ENCODE assay signal across 25 cellular contexts in genomic region chr1:51512120-51512519, GRCh38. TPM values are rescaled to one million over a fixed set of nuclear protein-coding genes. Genes with fewer than 3 reads are reported as not detected.
DNase-seq lines count a peak whose midpoint lies in the region; ATAC-seq, FAIRE-seq and TF ChIP-seq lines count a peak whose summit lies in the region.
"Had no signal": no experiment of that assay in that cellular context is flagged by ENCODE, and none has a peak within 500 bp of the region (broad histone marks: within the 10 kb centered on the region; RNA-seq: fewer than 3 reads in every experiment).

No MANE protein-coding gene starts in this region.

- H3K27me3 Mint-ChIP-seq in memory B cell = no peaks in the 10 kb centered on the region
- H3K27me3 Mint-ChIP-seq: activated CD4-positive, alpha-beta memory T cell treated with anti-CD3 and anti-CD28 coated beads, Interleukin-2, amount 10 ng/mL, durations not matched to agents 7 days and 5 days; stimulated activated memory B cell treated with anti-CD40 and anti-IgM and Interleukin-4, amounts not matched to agents 10 μg/mL and 1 μg/mL and 100 μg/mL, for 72 hours had no signal

- no peak for DNase-seq in H54 (ENCODE audit: insufficient read length, low spot score)
- DNase-seq in memory B cell (ENCODE audit: low spot score in 2 of 2) = no peak
- no peak for DNase-seq in GM03348 (ENCODE audit: low spot score)
- no peak for DNase-seq in esophagus muscularis mucosa (ENCODE audit: extremely low spot score)
- DNase-seq: activated CD4-positive, alpha-beta memory T cell treated with anti-CD3 and anti-CD28 coated beads, Interleukin-2, amount 10 ng/mL, durations not matched to agents 7 days and 5 days; activated naive CD4-positive, alpha-beta T cell; brain microvascular endothelial cell; DMS153; effector CD8-positive, alpha-beta T cell; erythroblast; foreskin keratinocyte; GF-D8; hypothalamus; NCI-H1436 treated with DMSO at 0.1 percent for 48 hours; NCI-H2107; nephron progenitor cell; ovary; SHP77; stimulated activated CD4-positive, alpha-beta T cell treated with anti-CD3 and anti-CD28 coated beads, Interleukin-2, amount 100 ng/mL, for 48 hours; SW 1271; testis had no signal

- peaks cover 38% of the 10 kb centered on the region for H3F3A ChIP-seq in DOHH2 (ENCODE audit: control insufficient read depth, insufficient read depth)

- H3K9ac ChIP-seq in OCI-LY3 (ENCODE audit: low read length) = no peak overlapping the region

- peaks cover 32% of the 10 kb centered on the region for H3K4me1 Mint-ChIP-seq in memory B cell

- H3K27me3 ChIP-seq in DOHH2 (ENCODE audit: control insufficient read depth, low read length) = no peaks in the 10 kb centered on the region
- no peaks in the 10 kb centered on the region for H3K27me3 ChIP-seq in OCI-LY3 (ENCODE audit: low read depth, low read length)
- H3K27me3 ChIP-seq in esophagus muscularis mucosa = no peaks in the 10 kb centered on the region
- H3K27me3 ChIP-seq: brain microvascular endothelial cell, foreskin keratinocyte, ovary, testis had no signal

- H3K79me2 ChIP-seq in DOHH2 (ENCODE audit: control insufficient read depth, low read length) = peaks cover 100% of the 10 kb centered on the region
- H3K79me2 ChIP-seq in OCI-LY3 (ENCODE audit: low read length) = peaks cover 98% of the 10 kb centered on the region

- no peak overlapping the region for H3K4me3 Mint-ChIP-seq in memory B cell
- H3K4me3 Mint-ChIP-seq: activated CD4-positive, alpha-beta memory T cell treated with anti-CD3 and anti-CD28 coated beads, Interleukin-2, amount 10 ng/mL, durations not matched to agents 7 days and 5 days; nephron progenitor cell; stimulated activated memory B cell treated with anti-CD40 and anti-IgM and Interleukin-4, amounts not matched to agents 10 μg/mL and 1 μg/mL and 100 μg/mL, for 72 hours had no signal

- peaks cover 5% of the 10 kb centered on the region for H3K36me3 Mint-ChIP-seq in memory B cell

- H3K4me2 ChIP-seq in DOHH2 (ENCODE audit: low read length) (peak overlapping the region; percentile 82), OCI-LY3 (ENCODE audit: low read length) (peak overlapping the region; percentile 87)

- H3K27ac ChIP-seq in DOHH2 (ENCODE audit: low read depth, low read length) = peak overlapping the region; percentile 99
- H3K27ac ChIP-seq in OCI-LY3 (ENCODE audit: low read length) = no peak overlapping the region
- no peak overlapping the region for H3K27ac ChIP-seq in esophagus muscularis mucosa (replicated peaks in 1 of 4)
- H3K27ac ChIP-seq: brain microvascular endothelial cell, foreskin keratinocyte, ovary, testis had no signal

- TF ChIP-seq POLR2A in H54 (IDR thresholded peaks at IDR 0.05; ENCODE audit: low read depth, low read length) (no peak), esophagus muscularis mucosa (IDR thresholded peaks at IDR 0.05; ENCODE audit: low read depth) (no peak)

- H3K9me3 ChIP-seq in DOHH2 (ENCODE audit: control insufficient read depth, insufficient read depth, low read length) (no peaks in the 10 kb centered on the region), OCI-LY3 (ENCODE audit: insufficient read depth, low read length) (no peaks in the 10 kb centered on the region), esophagus muscularis mucosa (no peaks in the 10 kb centered on the region)
- H3K9me3 ChIP-seq: ovary, testis had no signal

- no peaks in the 10 kb centered on the region for H3K9me3 Mint-ChIP-seq in memory B cell
- H3K9me3 Mint-ChIP-seq: activated CD4-positive, alpha-beta memory T cell treated with anti-CD3 and anti-CD28 coated beads, Interleukin-2, amount 10 ng/mL, durations not matched to agents 7 days and 5 days; nephron progenitor cell; stimulated activated memory B cell treated with anti-CD40 and anti-IgM and Interleukin-4, amounts not matched to agents 10 μg/mL and 1 μg/mL and 100 μg/mL, for 72 hours had no signal

- H3K27ac Mint-ChIP-seq in memory B cell = peak overlapping the region; percentile 57
- H3K27ac Mint-ChIP-seq: activated CD4-positive, alpha-beta memory T cell treated with anti-CD3 and anti-CD28 coated beads, Interleukin-2, amount 10 ng/mL, durations not matched to agents 7 days and 5 days; nephron progenitor cell had no signal

- peak; percentile 27 for FAIRE-seq in H54 (lab: Jason Lieb, UNC)

- H2AFZ ChIP-seq in OCI-LY3 (ENCODE audit: low read depth, low read length) = no peak overlapping the region

- peaks cover 16% of the 10 kb centered on the region for H3K36me3 ChIP-seq in DOHH2 (ENCODE audit: control insufficient read depth, low read length)
- H3K36me3 ChIP-seq in OCI-LY3 (replicated peaks; ENCODE audit: low read depth, low read length) = peaks cover 7% of the 10 kb centered on the region
- H3K36me3 ChIP-seq in esophagus muscularis mucosa = no peaks in the 10 kb centered on the region
- H3K36me3 ChIP-seq: brain microvascular endothelial cell, ovary had no signal

- TF ChIP-seq CTCF in DOHH2 (IDR thresholded peaks at IDR 0.05; ENCODE audit: low read depth, low read length, poor library complexity, severe bottlenecking) = no peak
- no peak for TF ChIP-seq CTCF in OCI-LY3 (IDR thresholded peaks at IDR 0.05; ENCODE audit: low read depth, low read length)
- TF ChIP-seq CTCF in esophagus muscularis mucosa (IDR thresholded peaks at IDR 0.05) = no peak

- H3K4me3 ChIP-seq in DOHH2 (ENCODE audit: low read length) = peak overlapping the region; percentile 95
- H3K4me3 ChIP-seq in OCI-LY3 (ENCODE audit: low read length) = no peak overlapping the region
- H3K4me3 ChIP-seq in esophagus muscularis mucosa = no peak overlapping the region
- H3K4me3 ChIP-seq: ovary, testis had no signal

- H3K4me1 ChIP-seq in DOHH2 (ENCODE audit: control insufficient read depth, low read length) (peaks cover 96% of the 10 kb centered on the region), OCI-LY3 (ENCODE audit: low read length) (peaks cover 69% of the 10 kb centered on the region), esophagus muscularis mucosa (peaks cover 50 to 90% (median 86%) of the 10 kb centered on the region in 4 donors)

- no peaks in the 10 kb centered on the region for H3K9me2 ChIP-seq in DOHH2 (replicated peaks; ENCODE audit: control insufficient read depth, low read length)

- TF ChIP-seq EP300 in esophagus muscularis mucosa (IDR thresholded peaks at IDR 0.05) = no peak

- intact Hi-C loops in esophagus muscularis mucosa (cut with DNase I) = loop anchor here (10.0 kb wide), 1 partner anchor 277 kb away; the partner anchor contains the start of gene RNF11

- peak; percentile 46 for ATAC-seq in memory B cell (ENCODE audit: low read depth)
- no peak for ATAC-seq in GM19463 (IDR thresholded peaks at IDR 0.05; ENCODE audit: unreplicated experiment)
- ATAC-seq: foreskin keratinocyte; stimulated activated memory B cell treated with anti-CD40 and anti-IgM and Interleukin-4, amounts not matched to agents 10 μg/mL and 1 μg/mL and 100 μg/mL, for 72 hours had no signal

- H4K20me1 ChIP-seq in DOHH2 (ENCODE audit: control insufficient read depth, insufficient read depth, low read depth, low read length) = no peaks in the 10 kb centered on the region
- peaks cover 19% of the 10 kb centered on the region; the same call in 1 of the 2 replicates for H4K20me1 ChIP-seq in OCI-LY3 (ENCODE audit: insufficient read depth, low read length)

RNA-seq across cellular contexts. Expression of gene EPS15, which starts 6.9 kb away (rescaled TPM):
- 10 to 100 TPM; 49.8 to 84.3 (median 62.5) TPM for total RNA-seq in esophagus muscularis mucosa
